ENCODE assay signal across 13 cellular contexts in the genomic region with DNA sequence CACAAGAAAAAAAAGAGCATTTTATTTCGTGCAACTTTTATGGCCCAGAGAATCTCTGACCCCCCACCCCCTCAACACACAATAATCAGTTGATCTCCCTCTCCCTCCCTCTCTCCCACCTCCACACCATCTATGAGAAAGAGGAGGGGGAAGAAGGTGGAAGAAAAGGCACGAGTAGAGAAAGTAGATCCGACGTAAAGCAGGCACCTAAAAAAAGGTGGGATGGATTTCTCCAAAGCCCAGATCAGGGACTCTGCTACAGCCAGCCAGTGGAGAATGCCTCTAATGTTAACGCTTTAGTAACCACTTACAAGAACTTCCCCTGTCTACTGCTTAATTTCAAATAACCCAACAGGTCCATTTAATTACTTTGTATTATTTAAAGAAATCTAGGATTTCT. TPM values are rescaled to one million over a fixed set of nuclear protein-coding genes. Genes with fewer than 3 reads are reported as not detected.
DNase-seq lines count a peak whose midpoint lies in the region; ATAC-seq, FAIRE-seq and TF ChIP-seq lines count a peak whose summit lies in the region.
"Had no signal": no experiment of that assay in that cellular context is flagged by ENCODE, and none has a peak within 500 bp of the region (broad histone marks: within the 10 kb centered on the region; RNA-seq: fewer than 3 reads in every experiment).

No MANE protein-coding gene starts in this region.

- H3K27ac ChIP-seq in K562 (ENCODE audit: extremely low read depth, low read depth, low read length) (no peak overlapping the region), iPS DF 6.9 (ENCODE audit: low read length) (no peak overlapping the region), psoas muscle (peak overlapping the region; percentile 38)
- H3K27ac ChIP-seq: lower lobe of right lung, VCaP had no signal

- FAIRE-seq in G401.6 (lab: Jason Lieb, UNC) (peak; percentile 67), K562 (lab: Jason Lieb, UNC) (no peak)
- FAIRE-seq: HTR-8/SVneo had no signal

- no peaks in the 10 kb centered on the region for H3K9me3 ChIP-seq in K562 (replicated peaks; ENCODE audit: control insufficient read depth, insufficient read depth, low read depth, low read length)
- peaks cover 4% of the 10 kb centered on the region for H3K9me3 ChIP-seq in iPS DF 6.9 (ENCODE audit: control insufficient read depth, insufficient read depth, low read length)
- H3K9me3 ChIP-seq in psoas muscle, result no peaks in the 10 kb centered on the region
- H3K9me3 ChIP-seq: lower lobe of right lung had no signal

- H3K4me2 ChIP-seq in K562 (ENCODE audit: insufficient read depth, low read length), result no peak overlapping the region; the same call in 1 of the 2 replicates

- CTCF ChIA-PET in K562 (lab: Yijun Ruan, JAX; ENCODE audit: low intra/inter-chr PET ratio), result no interaction called here

- intact Hi-C loops in K562 (cut with micrococcal nuclease), result no loop called here
- intact Hi-C loops in psoas muscle (cut with DNase I), result no loop called here
- intact Hi-C loops in CD14-positive monocyte (cut with micrococcal nuclease), result no loop called here

- peaks cover 4 to 14% (median 12%) of the 10 kb centered on the region in 7 donors for H3K9me3 Mint-ChIP-seq in CD14-positive monocyte

- TF ChIP-seq CTCF in K562 (IDR thresholded peaks at IDR 0.05 in 2 of 3, conservative IDR thresholded peaks at IDR 0.05 in 1 of 3; ENCODE audit: insufficient read depth in 2 of 3, low read depth in 1 of 3, low read length in 3 of 3) (no peak), psoas muscle (IDR thresholded peaks at IDR 0.05) (no peak), CD14-positive monocyte (IDR thresholded peaks at IDR 0.05) (no peak)

- no peak overlapping the region for H3K4me3 Mint-ChIP-seq in CD14-positive monocyte

- H3K9ac ChIP-seq in K562 (ENCODE audit: insufficient read depth in 1 of 2, low read depth in 2 of 2, low read length in 2 of 2), result peak overlapping the region in 1 of 2 experiments; percentile 26; a peak in 1 of 4 replicates

- POLR2A ChIA-PET in K562 (lab: Yijun Ruan, JAX), result interaction anchor here (1.0 kb wide), 1 partner anchor 13 kb away, joined by 3 read pairs; no protein-coding TSS in a partner anchor

- 14% methylated on average over 5 of the region's 5 CpGs for WGBS in K562 (ENCODE audit: insufficient coverage, low coverage, missing lambda C conversion rate)
- WGBS in iPS DF 6.9 (ENCODE audit: insufficient coverage, insufficient read length), result no CpG with 5 or more reads among the region's 5 CpGs
- WGBS in psoas muscle, 3 donors, result 18 to 26% (median 23%) methylated on average over 5 of the region's 5 CpGs

- no peak for TF ChIP-seq RAD21 in K562 (CRISPR knock-in tag; conservative IDR thresholded peaks at IDR 0.05 in 1 of 2, IDR thresholded peaks at IDR 0.05 in 1 of 2)

- H2AFZ ChIP-seq in K562 (ENCODE audit: low read depth, low read length), result no peak overlapping the region

- H3K9me1 ChIP-seq in K562 (ENCODE audit: control insufficient read depth, insufficient read depth, low read length), result no peaks in the 10 kb centered on the region

- H3K27me3 ChIP-seq in K562 (ENCODE audit: control insufficient read depth in 2 of 2, insufficient read depth in 2 of 2, low read length in 2 of 2) (no peaks in the 10 kb centered on the region), iPS DF 6.9 (ENCODE audit: control insufficient read depth, insufficient read depth, low read length) (no peaks in the 10 kb centered on the region), psoas muscle (ENCODE audit: insufficient read depth in 3 of 3, low read length in 2 of 3) (no peaks in the 10 kb centered on the region)

- no peaks in the 10 kb centered on the region; the same call in 2 of the 3 replicates for H3K36me3 ChIP-seq in K562 (ENCODE audit: control insufficient read depth, insufficient read depth, low read length)
- no peaks in the 10 kb centered on the region for H3K36me3 ChIP-seq in iPS DF 6.9 (ENCODE audit: control insufficient read depth, insufficient read depth, low read length)
- no peaks in the 10 kb centered on the region for H3K36me3 ChIP-seq in psoas muscle (ENCODE audit: insufficient read depth in 1 of 2, low read depth in 1 of 2)
- H3K36me3 ChIP-seq: lower lobe of right lung had no signal

- no peak for TF ChIP-seq EP300 in K562 (IDR thresholded peaks at IDR 0.05; ENCODE audit: low read length)

- DNase-seq in K562 (ENCODE audit: extremely low read depth in 1 of 4, low spot score in 3 of 4), result peak in 1 of 4 experiments; percentile 34
- DNase-seq in iPS DF 6.9 (ENCODE audit: low read depth, low spot score), result peak; percentile 33
- DNase-seq in psoas muscle, result no peak
- DNase-seq in CD14-positive monocyte (ENCODE audit: low spot score), result no peak
- no peak for DNase-seq in AML-193 (lab: John Stamatoyannopoulos, UW)
- DNase-seq in NCI-H524 treated with DMSO at 0.1 percent for 48 hours (lab: John Stamatoyannopoulos, UW), result no peak
- DNase-seq: activated naive CD4-positive, alpha-beta T cell treated with Interleukin-2 at 50 U/mL for 16 hours; DMS 273 treated with DMSO at 0.1 percent for 48 hours; lower lobe of right lung had no signal

- no peak overlapping the region for H3K4me3 ChIP-seq in K562
- no peak overlapping the region for H3K4me3 ChIP-seq in iPS DF 6.9 (ENCODE audit: low read length)
- H3K4me3 ChIP-seq in psoas muscle, result peak overlapping the region; percentile 35
- H3K4me3 ChIP-seq: lower lobe of right lung had no signal

- H3K27ac Mint-ChIP-seq in CD14-positive monocyte, result peak overlapping the region in 1 of 7 donors; percentile 35

- no peaks in the 10 kb centered on the region for H4K20me1 ChIP-seq in K562 (replicated peaks; ENCODE audit: control insufficient read depth, insufficient read depth, low read length)

- BruUV-seq in K562 (replicated peaks; lab: Mats Ljungman, UMichigan), result no TSS peak

- in situ Hi-C loops in K562 (cut with MboI), result no loop called here

- peaks cover 2 to 8% of the 10 kb centered on the region in 2 donors for H3K36me3 Mint-ChIP-seq in CD14-positive monocyte

- no peak for TF ChIP-seq POLR2A in K562 (conservative IDR thresholded peaks at IDR 0.05)

- H3K4me1 ChIP-seq in K562 (replicated peaks in 1 of 2; ENCODE audit: control insufficient read depth in 2 of 2, insufficient read depth in 2 of 2, low read length in 2 of 2) (peaks cover 0 to 8% of the 10 kb centered on the region in 2 experiments; a peak in 2 of 5 replicates), iPS DF 6.9 (ENCODE audit: control insufficient read depth, insufficient read depth, low read length) (no peaks in the 10 kb centered on the region), psoas muscle (peaks cover 24% of the 10 kb centered on the region)
- H3K4me1 ChIP-seq: lower lobe of right lung had no signal

- peaks cover 0 to 2% (median 0%) of the 10 kb centered on the region in 3 donors for H3K27me3 Mint-ChIP-seq in CD14-positive monocyte (ENCODE audit: low read depth in 3 of 3)

- peaks cover 4% of the 10 kb centered on the region for H3K4me1 Mint-ChIP-seq in CD14-positive monocyte

- peaks cover 91% of the 10 kb centered on the region for H3K79me2 ChIP-seq in K562 (ENCODE audit: control insufficient read depth, insufficient read depth, low read length)

- ATAC-seq in K562 (peak; percentile 62), psoas muscle (peak; percentile 29 to 68 (median 52)), HG03108 (IDR thresholded peaks at IDR 0.05; ENCODE audit: unreplicated experiment) (no peak)

TF ChIP-seq in K562, 482 proteins besides CTCF, POLR2A, EP300 and RAD21 (continues in another document):
- TF ChIP-seq POLR3A (IDR thresholded peaks at IDR 0.05; ENCODE audit: borderline replicate concordance, extremely low read depth, insufficient read depth, insufficient read length), result no peak
- TF ChIP-seq EGR1 (conservative IDR thresholded peaks at IDR 0.05), result peak; percentile 39
- no peak for TF ChIP-seq SMARCB1 (IDR thresholded peaks at IDR 0.05; ENCODE audit: insufficient read length, low read depth)
- TF ChIP-seq TBL1XR1 (IDR thresholded peaks at IDR 0.05; ENCODE audit: low read length in 2 of 2), result 0 out of 4 replicates have a peak, but pooled peaks of 1 of the 2 experiments have one; percentile 44
- TF ChIP-seq PHF8 (IDR thresholded peaks at IDR 0.05; ENCODE audit: borderline replicate concordance, low read length), result no peak
- TF ChIP-seq E2F6 (IDR thresholded peaks at IDR 0.05; ENCODE audit: borderline replicate concordance in 1 of 2, extremely low read depth in 1 of 2, insufficient read depth in 1 of 2, insufficient read length in 1 of 2, low read depth in 1 of 2, low read length in 1 of 2, poor library complexity in 1 of 2, severe bottlenecking in 1 of 2), result no peak
- no peak for TF ChIP-seq SLC30A9 (CRISPR knock-in tag; IDR thresholded peaks at IDR 0.05)

RNA-seq across cellular contexts. Expression of gene KMT2C, which starts 24.4 kb away (rescaled TPM):
- 166 and 463 TPM in 2 replicates for total RNA-seq in K562 (2011; cell fraction: chromatin; rRNA removed; ENCODE audit: low replicate concordance)
- 68.5 and 102 TPM in 2 replicates for total RNA-seq in K562 (2011; cell fraction: nucleolus; rRNA removed)
- total RNA-seq in K562 (2011; cell fraction: nucleoplasm; rRNA removed), result 172 and 242 TPM in 2 replicates
- total RNA-seq in K562 (2014; rRNA removed) (28.5 and 35.6 TPM in 2 replicates), K562 (2014; rRNA removed; fragmentation: Illumina TruSeq; extraction: Trizol) (35.8 and 36.2 TPM in 2 replicates), K562 (2015; rRNA removed; fragmentation: Illumina TruSeq; extraction: Trizol) (34.4 and 36.6 TPM in 2 replicates), K562 (2021) (62.1 and 67.8 TPM in 2 replicates), psoas muscle (10 to 100 TPM; 45.7 to 82.3 (median 62.6) TPM)
- polyA plus RNA-seq in K562 (2011; rRNA removed) (18.3 and 18.9 TPM in 2 replicates), K562 (2014; fragmentation: Illumina TruSeq; extraction: Trizol) (27.1 and 27.3 TPM in 2 replicates), K562 (2014; fragmentation: Nextera tagmentation; extraction: Ambion mirVana) (10 to 100 TPM in 1 of 2 experiments, 1 to 10 TPM in 1; 4.9 to 13.0 TPM), K562 (2014; rRNA removed) (19.4 and 21.4 TPM in 2 replicates), psoas muscle (10 to 100 TPM in 1 of 3 donors, 1 to 10 TPM in 2; 5.8 to 24.9 (median 8.8) TPM), CD14-positive monocyte (1 to 10 TPM; 4.5 to 7.3 TPM)
- 11.3 and 15.9 TPM in 2 replicates for polyA plus RNA-seq in K562 (2011; cell fraction: cytosol; rRNA removed)
- polyA plus RNA-seq in K562 (2011; cell fraction: nucleus; rRNA removed), result 55.9 and 66.9 TPM in 2 replicates
- polyA plus RNA-seq in K562 (2012), result 13.2 and 15.7 TPM in 2 replicates
- 118 and 126 TPM in 2 replicates for polyA minus RNA-seq in K562 (2011; rRNA and poly(A)+ RNA removed)
- polyA minus RNA-seq in K562 (2011; cell fraction: cytosol; rRNA and poly(A)+ RNA removed), result 40.0 and 46.3 TPM in 2 replicates
- polyA minus RNA-seq in K562 (2011; cell fraction: nucleus; rRNA and poly(A)+ RNA removed), result 89.1 and 146 TPM in 2 replicates
